Comparison of ENCODE assay signal across 3 cellular contexts in the genomic region with DNA sequence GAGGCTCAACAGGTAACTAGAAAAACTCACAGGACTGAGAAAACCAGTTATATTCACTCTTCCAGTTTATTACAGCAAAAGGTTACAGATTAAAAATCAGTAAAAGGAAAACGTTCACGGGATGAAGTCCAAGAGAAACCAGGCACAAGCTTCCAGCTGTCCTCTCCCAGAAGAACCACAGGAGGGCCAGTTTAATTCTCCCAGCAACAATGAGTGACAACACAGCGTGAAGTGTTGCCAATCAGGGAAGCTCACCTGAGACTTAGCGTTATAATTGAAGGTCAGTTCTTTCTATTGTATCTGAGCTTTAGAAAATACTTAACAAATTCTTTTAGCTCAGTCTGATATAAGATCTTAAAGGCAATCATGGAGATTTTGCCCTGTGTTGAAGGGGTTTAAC.
TF ChIP-seq lines count a peak whose summit lies in the region.

No MANE protein-coding gene starts in this region.

TF ChIP-seq in Ishikawa, 13 proteins besides CTCF, POLR2A, EP300 and RAD21:
- TF ChIP-seq, protein P1, sequence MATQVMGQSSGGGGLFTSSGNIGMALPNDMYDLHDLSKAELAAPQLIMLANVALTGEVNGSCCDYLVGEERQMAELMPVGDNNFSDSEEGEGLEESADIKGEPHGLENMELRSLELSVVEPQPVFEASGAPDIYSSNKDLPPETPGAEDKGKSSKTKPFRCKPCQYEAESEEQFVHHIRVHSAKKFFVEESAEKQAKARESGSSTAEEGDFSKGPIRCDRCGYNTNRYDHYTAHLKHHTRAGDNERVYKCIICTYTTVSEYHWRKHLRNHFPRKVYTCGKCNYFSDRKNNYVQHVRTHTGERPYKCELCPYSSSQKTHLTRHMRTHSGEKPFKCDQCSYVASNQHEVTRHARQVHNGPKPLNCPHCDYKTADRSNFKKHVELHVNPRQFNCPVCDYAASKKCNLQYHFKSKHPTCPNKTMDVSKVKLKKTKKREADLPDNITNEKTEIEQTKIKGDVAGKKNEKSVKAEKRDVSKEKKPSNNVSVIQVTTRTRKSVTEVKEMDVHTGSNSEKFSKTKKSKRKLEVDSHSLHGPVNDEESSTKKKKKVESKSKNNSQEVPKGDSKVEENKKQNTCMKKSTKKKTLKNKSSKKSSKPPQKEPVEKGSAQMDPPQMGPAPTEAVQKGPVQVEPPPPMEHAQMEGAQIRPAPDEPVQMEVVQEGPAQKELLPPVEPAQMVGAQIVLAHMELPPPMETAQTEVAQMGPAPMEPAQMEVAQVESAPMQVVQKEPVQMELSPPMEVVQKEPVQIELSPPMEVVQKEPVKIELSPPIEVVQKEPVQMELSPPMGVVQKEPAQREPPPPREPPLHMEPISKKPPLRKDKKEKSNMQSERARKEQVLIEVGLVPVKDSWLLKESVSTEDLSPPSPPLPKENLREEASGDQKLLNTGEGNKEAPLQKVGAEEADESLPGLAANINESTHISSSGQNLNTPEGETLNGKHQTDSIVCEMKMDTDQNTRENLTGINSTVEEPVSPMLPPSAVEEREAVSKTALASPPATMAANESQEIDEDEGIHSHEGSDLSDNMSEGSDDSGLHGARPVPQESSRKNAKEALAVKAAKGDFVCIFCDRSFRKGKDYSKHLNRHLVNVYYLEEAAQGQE (IDR thresholded peaks at IDR 0.05; ENCODE audit: low read depth) = no peak
- peak; percentile 51; the same call in 1 of the 2 replicates for TF ChIP-seq TCF12 (IDR thresholded peaks at IDR 0.05; ENCODE audit: low read depth)

TF ChIP-seq in WTC11, 78 proteins besides CTCF, POLR2A, EP300 and RAD21 (continued from another document):
- TF ChIP-seq ZBTB21 (CRISPR knock-in tag; IDR thresholded peaks at IDR 0.05; ENCODE audit: borderline replicate concordance) = no peak
- TF ChIP-seq, protein P2, sequence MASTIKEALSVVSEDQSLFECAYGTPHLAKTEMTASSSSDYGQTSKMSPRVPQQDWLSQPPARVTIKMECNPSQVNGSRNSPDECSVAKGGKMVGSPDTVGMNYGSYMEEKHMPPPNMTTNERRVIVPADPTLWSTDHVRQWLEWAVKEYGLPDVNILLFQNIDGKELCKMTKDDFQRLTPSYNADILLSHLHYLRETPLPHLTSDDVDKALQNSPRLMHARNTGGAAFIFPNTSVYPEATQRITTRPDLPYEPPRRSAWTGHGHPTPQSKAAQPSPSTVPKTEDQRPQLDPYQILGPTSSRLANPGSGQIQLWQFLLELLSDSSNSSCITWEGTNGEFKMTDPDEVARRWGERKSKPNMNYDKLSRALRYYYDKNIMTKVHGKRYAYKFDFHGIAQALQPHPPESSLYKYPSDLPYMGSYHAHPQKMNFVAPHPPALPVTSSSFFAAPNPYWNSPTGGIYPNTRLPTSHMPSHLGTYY (CRISPR knock-in tag; IDR thresholded peaks at IDR 0.05) = no peak
- TF ChIP-seq SMAD4 (CRISPR knock-in tag; IDR thresholded peaks at IDR 0.05) = no peak
- TF ChIP-seq FOXK1 (CRISPR knock-in tag; IDR thresholded peaks at IDR 0.05) = peak; percentile 31; the same call in 1 of the 2 replicates
- TF ChIP-seq, protein P3, sequence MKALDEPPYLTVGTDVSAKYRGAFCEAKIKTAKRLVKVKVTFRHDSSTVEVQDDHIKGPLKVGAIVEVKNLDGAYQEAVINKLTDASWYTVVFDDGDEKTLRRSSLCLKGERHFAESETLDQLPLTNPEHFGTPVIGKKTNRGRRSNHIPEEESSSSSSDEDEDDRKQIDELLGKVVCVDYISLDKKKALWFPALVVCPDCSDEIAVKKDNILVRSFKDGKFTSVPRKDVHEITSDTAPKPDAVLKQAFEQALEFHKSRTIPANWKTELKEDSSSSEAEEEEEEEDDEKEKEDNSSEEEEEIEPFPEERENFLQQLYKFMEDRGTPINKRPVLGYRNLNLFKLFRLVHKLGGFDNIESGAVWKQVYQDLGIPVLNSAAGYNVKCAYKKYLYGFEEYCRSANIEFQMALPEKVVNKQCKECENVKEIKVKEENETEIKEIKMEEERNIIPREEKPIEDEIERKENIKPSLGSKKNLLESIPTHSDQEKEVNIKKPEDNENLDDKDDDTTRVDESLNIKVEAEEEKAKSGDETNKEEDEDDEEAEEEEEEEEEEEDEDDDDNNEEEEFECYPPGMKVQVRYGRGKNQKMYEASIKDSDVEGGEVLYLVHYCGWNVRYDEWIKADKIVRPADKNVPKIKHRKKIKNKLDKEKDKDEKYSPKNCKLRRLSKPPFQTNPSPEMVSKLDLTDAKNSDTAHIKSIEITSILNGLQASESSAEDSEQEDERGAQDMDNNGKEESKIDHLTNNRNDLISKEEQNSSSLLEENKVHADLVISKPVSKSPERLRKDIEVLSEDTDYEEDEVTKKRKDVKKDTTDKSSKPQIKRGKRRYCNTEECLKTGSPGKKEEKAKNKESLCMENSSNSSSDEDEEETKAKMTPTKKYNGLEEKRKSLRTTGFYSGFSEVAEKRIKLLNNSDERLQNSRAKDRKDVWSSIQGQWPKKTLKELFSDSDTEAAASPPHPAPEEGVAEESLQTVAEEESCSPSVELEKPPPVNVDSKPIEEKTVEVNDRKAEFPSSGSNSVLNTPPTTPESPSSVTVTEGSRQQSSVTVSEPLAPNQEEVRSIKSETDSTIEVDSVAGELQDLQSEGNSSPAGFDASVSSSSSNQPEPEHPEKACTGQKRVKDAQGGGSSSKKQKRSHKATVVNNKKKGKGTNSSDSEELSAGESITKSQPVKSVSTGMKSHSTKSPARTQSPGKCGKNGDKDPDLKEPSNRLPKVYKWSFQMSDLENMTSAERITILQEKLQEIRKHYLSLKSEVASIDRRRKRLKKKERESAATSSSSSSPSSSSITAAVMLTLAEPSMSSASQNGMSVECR (CRISPR knock-in tag; IDR thresholded peaks at IDR 0.05; ENCODE audit: borderline replicate concordance) = no peak
- no peak for TF ChIP-seq IRF2 (CRISPR knock-in tag; IDR thresholded peaks at IDR 0.05; ENCODE audit: borderline replicate concordance, low read depth)
- no peak for TF ChIP-seq NR3C1 (CRISPR knock-in tag; conservative IDR thresholded peaks at IDR 0.05; ENCODE audit: low read depth)
- TF ChIP-seq ELF4 (CRISPR knock-in tag; IDR thresholded peaks at IDR 0.05; ENCODE audit: low read depth) = no peak
- TF ChIP-seq ZNF219 (CRISPR knock-in tag; IDR thresholded peaks at IDR 0.05; ENCODE audit: borderline replicate concordance) = no peak
- TF ChIP-seq ZNF416 (CRISPR knock-in tag; IDR thresholded peaks at IDR 0.05) = no peak

TF ChIP-seq in SK-N-SH treated with all-trans-retinoic acid at 6 μM for 48 hours, 23 proteins besides CTCF, POLR2A, EP300 and RAD21 (continued from another document):
- TF ChIP-seq, protein P4, sequence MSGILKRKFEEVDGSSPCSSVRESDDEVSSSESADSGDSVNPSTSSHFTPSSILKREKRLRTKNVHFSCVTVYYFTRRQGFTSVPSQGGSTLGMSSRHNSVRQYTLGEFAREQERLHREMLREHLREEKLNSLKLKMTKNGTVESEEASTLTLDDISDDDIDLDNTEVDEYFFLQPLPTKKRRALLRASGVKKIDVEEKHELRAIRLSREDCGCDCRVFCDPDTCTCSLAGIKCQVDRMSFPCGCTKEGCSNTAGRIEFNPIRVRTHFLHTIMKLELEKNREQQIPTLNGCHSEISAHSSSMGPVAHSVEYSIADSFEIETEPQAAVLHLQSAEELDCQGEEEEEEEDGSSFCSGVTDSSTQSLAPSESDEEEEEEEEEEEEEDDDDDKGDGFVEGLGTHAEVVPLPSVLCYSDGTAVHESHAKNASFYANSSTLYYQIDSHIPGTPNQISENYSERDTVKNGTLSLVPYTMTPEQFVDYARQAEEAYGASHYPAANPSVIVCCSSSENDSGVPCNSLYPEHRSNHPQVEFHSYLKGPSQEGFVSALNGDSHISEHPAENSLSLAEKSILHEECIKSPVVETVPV (CRISPR knock-in tag; IDR thresholded peaks at IDR 0.05) = no peak
- no peak for TF ChIP-seq ZFP30 (CRISPR knock-in tag; IDR thresholded peaks at IDR 0.05)
- no peak for TF ChIP-seq GLIS3 (CRISPR knock-in tag; IDR thresholded peaks at IDR 0.05)
- TF ChIP-seq, protein P5, sequence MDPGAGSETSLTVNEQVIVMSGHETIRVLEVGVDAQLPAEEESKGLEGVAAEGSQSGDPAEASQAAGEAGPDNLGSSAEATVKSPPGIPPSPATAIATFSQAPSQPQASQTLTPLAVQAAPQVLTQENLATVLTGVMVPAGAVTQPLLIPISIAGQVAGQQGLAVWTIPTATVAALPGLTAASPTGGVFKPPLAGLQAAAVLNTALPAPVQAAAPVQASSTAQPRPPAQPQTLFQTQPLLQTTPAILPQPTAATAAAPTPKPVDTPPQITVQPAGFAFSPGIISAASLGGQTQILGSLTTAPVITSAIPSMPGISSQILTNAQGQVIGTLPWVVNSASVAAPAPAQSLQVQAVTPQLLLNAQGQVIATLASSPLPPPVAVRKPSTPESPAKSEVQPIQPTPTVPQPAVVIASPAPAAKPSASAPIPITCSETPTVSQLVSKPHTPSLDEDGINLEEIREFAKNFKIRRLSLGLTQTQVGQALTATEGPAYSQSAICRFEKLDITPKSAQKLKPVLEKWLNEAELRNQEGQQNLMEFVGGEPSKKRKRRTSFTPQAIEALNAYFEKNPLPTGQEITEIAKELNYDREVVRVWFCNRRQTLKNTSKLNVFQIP (CRISPR knock-in tag; IDR thresholded peaks at IDR 0.05; ENCODE audit: borderline replicate concordance, low read depth) = no peak
- TF ChIP-seq PPARA (CRISPR knock-in tag; IDR thresholded peaks at IDR 0.05; ENCODE audit: borderline replicate concordance) = no peak
- TF ChIP-seq SNAI2 (CRISPR knock-in tag; IDR thresholded peaks at IDR 0.05) = no peak
- no peak for TF ChIP-seq ARNTL (CRISPR knock-in tag; IDR thresholded peaks at IDR 0.05; ENCODE audit: borderline replicate concordance, low read depth)
- TF ChIP-seq, protein P6, sequence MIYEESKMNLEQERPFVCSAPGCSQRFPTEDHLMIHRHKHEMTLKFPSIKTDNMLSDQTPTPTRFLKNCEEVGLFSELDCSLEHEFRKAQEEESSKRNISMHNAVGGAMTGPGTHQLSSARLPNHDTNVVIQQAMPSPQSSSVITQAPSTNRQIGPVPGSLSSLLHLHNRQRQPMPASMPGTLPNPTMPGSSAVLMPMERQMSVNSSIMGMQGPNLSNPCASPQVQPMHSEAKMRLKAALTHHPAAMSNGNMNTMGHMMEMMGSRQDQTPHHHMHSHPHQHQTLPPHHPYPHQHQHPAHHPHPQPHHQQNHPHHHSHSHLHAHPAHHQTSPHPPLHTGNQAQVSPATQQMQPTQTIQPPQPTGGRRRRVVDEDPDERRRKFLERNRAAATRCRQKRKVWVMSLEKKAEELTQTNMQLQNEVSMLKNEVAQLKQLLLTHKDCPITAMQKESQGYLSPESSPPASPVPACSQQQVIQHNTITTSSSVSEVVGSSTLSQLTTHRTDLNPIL (CRISPR knock-in tag; IDR thresholded peaks at IDR 0.05; ENCODE audit: low read depth) = no peak
- TF ChIP-seq ZC3H10 (CRISPR knock-in tag; IDR thresholded peaks at IDR 0.05) = no peak
- TF ChIP-seq ZNF70 (CRISPR knock-in tag; IDR thresholded peaks at IDR 0.05) = no peak
- TF ChIP-seq, protein P7, sequence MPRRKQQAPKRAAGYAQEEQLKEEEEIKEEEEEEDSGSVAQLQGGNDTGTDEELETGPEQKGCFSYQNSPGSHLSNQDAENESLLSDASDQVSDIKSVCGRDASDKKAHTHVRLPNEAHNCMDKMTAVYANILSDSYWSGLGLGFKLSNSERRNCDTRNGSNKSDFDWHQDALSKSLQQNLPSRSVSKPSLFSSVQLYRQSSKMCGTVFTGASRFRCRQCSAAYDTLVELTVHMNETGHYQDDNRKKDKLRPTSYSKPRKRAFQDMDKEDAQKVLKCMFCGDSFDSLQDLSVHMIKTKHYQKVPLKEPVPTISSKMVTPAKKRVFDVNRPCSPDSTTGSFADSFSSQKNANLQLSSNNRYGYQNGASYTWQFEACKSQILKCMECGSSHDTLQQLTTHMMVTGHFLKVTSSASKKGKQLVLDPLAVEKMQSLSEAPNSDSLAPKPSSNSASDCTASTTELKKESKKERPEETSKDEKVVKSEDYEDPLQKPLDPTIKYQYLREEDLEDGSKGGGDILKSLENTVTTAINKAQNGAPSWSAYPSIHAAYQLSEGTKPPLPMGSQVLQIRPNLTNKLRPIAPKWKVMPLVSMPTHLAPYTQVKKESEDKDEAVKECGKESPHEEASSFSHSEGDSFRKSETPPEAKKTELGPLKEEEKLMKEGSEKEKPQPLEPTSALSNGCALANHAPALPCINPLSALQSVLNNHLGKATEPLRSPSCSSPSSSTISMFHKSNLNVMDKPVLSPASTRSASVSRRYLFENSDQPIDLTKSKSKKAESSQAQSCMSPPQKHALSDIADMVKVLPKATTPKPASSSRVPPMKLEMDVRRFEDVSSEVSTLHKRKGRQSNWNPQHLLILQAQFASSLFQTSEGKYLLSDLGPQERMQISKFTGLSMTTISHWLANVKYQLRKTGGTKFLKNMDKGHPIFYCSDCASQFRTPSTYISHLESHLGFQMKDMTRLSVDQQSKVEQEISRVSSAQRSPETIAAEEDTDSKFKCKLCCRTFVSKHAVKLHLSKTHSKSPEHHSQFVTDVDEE (CRISPR knock-in tag; IDR thresholded peaks at IDR 0.05) = no peak
- no peak for TF ChIP-seq RARB (CRISPR knock-in tag; IDR thresholded peaks at IDR 0.05)
- no peak for TF ChIP-seq OSR1 (CRISPR knock-in tag; IDR thresholded peaks at IDR 0.05)
- TF ChIP-seq TCF4 (CRISPR knock-in tag; IDR thresholded peaks at IDR 0.05; ENCODE audit: borderline replicate concordance) = no peak
- no peak for TF ChIP-seq ZFP3 (CRISPR knock-in tag; IDR thresholded peaks at IDR 0.05)
TF ChIP-seq in SK-N-SH treated with all-trans-retinoic acid at 6 μM for 48 hours: peak in this region for 0.
